ENCODE assay signal across 12 cellular contexts in genomic region chr18:77052297-77052645, GRCh38.
DNase-seq lines count a peak whose midpoint lies in the region; ATAC-seq and TF ChIP-seq lines count a peak whose summit lies in the region.
"Had no signal": no experiment of that assay in that cellular context is flagged by ENCODE, and none has a peak within 500 bp of the region (broad histone marks: within the 10 kb centered on the region; RNA-seq: fewer than 3 reads in every experiment).

No MANE protein-coding gene starts in this region.

- WGBS in suprapubic skin: 85% methylated on average over 7 of the region's 8 CpGs
- WGBS in hepatocyte (ENCODE audit: low lambda C conversion rate, missing lambda C conversion rate): 93% methylated on average over 8 of the region's 8 CpGs
- WGBS in thyroid gland, 2 donors: 83 to 93% methylated on average over 8 of the region's 8 CpGs

- H3K4me3 Mint-ChIP-seq in activated T-cell treated with anti-CD3 and anti-CD28 coated beads, Interleukin-2, amount 50 U/mL, for 24 hours: no peak overlapping the region
- H3K4me3 Mint-ChIP-seq in activated T-cell treated with anti-CD3 and anti-CD28 coated beads, Interleukin-2, amount 50 U/mL, for 4 hours: no peak overlapping the region
- peak overlapping the region in 8 of 10 donors; percentile 21 to 90 (median 54) for H3K4me3 Mint-ChIP-seq in naive thymus-derived CD4-positive, alpha-beta T cell
- H3K4me3 Mint-ChIP-seq: endodermal cell had no signal

- H3K9me3 ChIP-seq in naive thymus-derived CD4-positive, alpha-beta T cell (ENCODE audit: control insufficient read depth in 2 of 3, low read length in 3 of 3): no peaks in the 10 kb centered on the region
- H3K9me3 ChIP-seq in suprapubic skin: no peaks in the 10 kb centered on the region
- H3K9me3 ChIP-seq in hepatocyte (ENCODE audit: low read depth): no peaks in the 10 kb centered on the region
- H3K9me3 ChIP-seq in thyroid gland: no peaks in the 10 kb centered on the region
- H3K9me3 ChIP-seq: uterus had no signal

- H3K9me3 Mint-ChIP-seq in activated T-cell treated with anti-CD3 and anti-CD28 coated beads, Interleukin-2, amount 50 U/mL, for 24 hours: no peaks in the 10 kb centered on the region
- H3K9me3 Mint-ChIP-seq in activated T-cell treated with anti-CD3 and anti-CD28 coated beads, Interleukin-2, amount 50 U/mL, for 4 hours: no peaks in the 10 kb centered on the region
- H3K9me3 Mint-ChIP-seq in naive thymus-derived CD4-positive, alpha-beta T cell: no peaks in the 10 kb centered on the region
- H3K9me3 Mint-ChIP-seq: endodermal cell had no signal

- peaks cover 0 to 6% (median 0%) of the 10 kb centered on the region in 3 experiments for H3K36me3 ChIP-seq in naive thymus-derived CD4-positive, alpha-beta T cell (ENCODE audit: control insufficient read depth in 2 of 3, insufficient read depth in 3 of 3, low read length in 3 of 3)
- H3K36me3 ChIP-seq in suprapubic skin (peaks cover 2% of the 10 kb centered on the region), hepatocyte (replicated peaks; ENCODE audit: insufficient read depth, low read depth) (no peaks in the 10 kb centered on the region), thyroid gland (peaks cover 0 to under 1% of the 10 kb centered on the region in 2 donors)
- H3K36me3 ChIP-seq: uterus had no signal

- TF ChIP-seq EP300 in suprapubic skin (IDR thresholded peaks at IDR 0.05): no peak

- no peaks in the 10 kb centered on the region for H4K20me1 ChIP-seq in hepatocyte (ENCODE audit: insufficient read depth, poor library complexity, severe bottlenecking)

- POLR2A ChIA-PET in naive thymus-derived CD4-positive, alpha-beta T cell (lab: Charles Lee): interaction anchor here (0.9 kb wide), 1 partner anchor 95 kb away, joined by 3 read pairs; no protein-coding TSS in a partner anchor

- H3K27me3 ChIP-seq in naive thymus-derived CD4-positive, alpha-beta T cell (ENCODE audit: control insufficient read depth in 2 of 2, insufficient read depth in 2 of 2, low read length in 2 of 2): no peaks in the 10 kb centered on the region
- no peaks in the 10 kb centered on the region for H3K27me3 ChIP-seq in suprapubic skin
- no peaks in the 10 kb centered on the region for H3K27me3 ChIP-seq in hepatocyte
- no peaks in the 10 kb centered on the region for H3K27me3 ChIP-seq in thyroid gland
- H3K27me3 ChIP-seq: uterus had no signal

- no peak for ATAC-seq in activated T-cell treated with anti-CD3 and anti-CD28 coated beads, Interleukin-2, amount 50 U/mL, for 4 hours
- ATAC-seq in naive thymus-derived CD4-positive, alpha-beta T cell: no peak

- H3K4me2 ChIP-seq in hepatocyte: no peak overlapping the region

- no peaks in the 10 kb centered on the region for H3K27me3 Mint-ChIP-seq in activated T-cell treated with anti-CD3 and anti-CD28 coated beads, Interleukin-2, amount 50 U/mL, for 24 hours
- no peaks in the 10 kb centered on the region for H3K27me3 Mint-ChIP-seq in activated T-cell treated with anti-CD3 and anti-CD28 coated beads, Interleukin-2, amount 50 U/mL, for 4 hours (ENCODE audit: low read depth)
- no peaks in the 10 kb centered on the region for H3K27me3 Mint-ChIP-seq in naive thymus-derived CD4-positive, alpha-beta T cell

- intact Hi-C loops in naive thymus-derived CD4-positive, alpha-beta T cell (cut with micrococcal nuclease): no loop called here
- intact Hi-C loops in thyroid gland (cut with DNase I): no loop called here

- peaks cover 4% of the 10 kb centered on the region for H3K79me2 ChIP-seq in hepatocyte

- H3K4me1 Mint-ChIP-seq in activated T-cell treated with anti-CD3 and anti-CD28 coated beads, Interleukin-2, amount 50 U/mL, for 24 hours (ENCODE audit: low read depth): peaks cover 72% of the 10 kb centered on the region
- H3K4me1 Mint-ChIP-seq in activated T-cell treated with anti-CD3 and anti-CD28 coated beads, Interleukin-2, amount 50 U/mL, for 4 hours (ENCODE audit: low read depth): peaks cover 66% of the 10 kb centered on the region
- peaks cover 49 to 73% (median 70%) of the 10 kb centered on the region in 7 donors for H3K4me1 Mint-ChIP-seq in naive thymus-derived CD4-positive, alpha-beta T cell

- H3K4me3 ChIP-seq in naive thymus-derived CD4-positive, alpha-beta T cell (ENCODE audit: low read length): no peak overlapping the region
- H3K4me3 ChIP-seq in suprapubic skin (no peak overlapping the region), hepatocyte (no peak overlapping the region), thyroid gland (replicated peaks in 1 of 3) (no peak overlapping the region)
- H3K4me3 ChIP-seq: uterus had no signal

- H3K27ac Mint-ChIP-seq in activated T-cell treated with anti-CD3 and anti-CD28 coated beads, Interleukin-2, amount 50 U/mL, for 24 hours: peak overlapping the region; percentile 92
- H3K27ac Mint-ChIP-seq in naive thymus-derived CD4-positive, alpha-beta T cell: peak overlapping the region; percentile 93 to 100 (median 97)
- H3K27ac Mint-ChIP-seq: endodermal cell had no signal

- no peak for TF ChIP-seq POLR2A in suprapubic skin (IDR thresholded peaks at IDR 0.05)
- no peak for TF ChIP-seq POLR2A in thyroid gland (IDR thresholded peaks at IDR 0.05)

- TF ChIP-seq CTCF in suprapubic skin (IDR thresholded peaks at IDR 0.05) (no peak), hepatocyte (IDR thresholded peaks at IDR 0.05; ENCODE audit: poor library complexity) (no peak), thyroid gland (IDR thresholded peaks at IDR 0.05) (no peak)

- H2AFZ ChIP-seq in hepatocyte: no peak overlapping the region

- DNase-seq in activated T-cell treated with anti-CD3 and anti-CD28 coated beads, Interleukin-2, amount 50 U/mL, for 24 hours: no peak
- no peak for DNase-seq in activated T-cell treated with anti-CD3 and anti-CD28 coated beads, Interleukin-2, amount 50 U/mL, for 4 hours
- no peak for DNase-seq in naive thymus-derived CD4-positive, alpha-beta T cell
- DNase-seq in suprapubic skin (ENCODE audit: low spot score in 2 of 2): no peak
- DNase-seq in hepatocyte (ENCODE audit: low spot score): no peak
- no peak for DNase-seq in thyroid gland
- no peak for DNase-seq in RPMI8226
- DNase-seq: activated T-cell treated with anti-CD3 and anti-CD28 coated beads, Interleukin-2, amount 50 U/mL, for 1 hour; endodermal cell; NCI-H69; uterus had no signal

- CTCF ChIA-PET in naive thymus-derived CD4-positive, alpha-beta T cell (lab: Charles Lee): no interaction called here

- H3K36me3 Mint-ChIP-seq in activated T-cell treated with anti-CD3 and anti-CD28 coated beads, Interleukin-2, amount 50 U/mL, for 24 hours (ENCODE audit: low read depth): peaks cover 35% of the 10 kb centered on the region
- H3K36me3 Mint-ChIP-seq in activated T-cell treated with anti-CD3 and anti-CD28 coated beads, Interleukin-2, amount 50 U/mL, for 4 hours (ENCODE audit: insufficient read depth): peaks cover 16% of the 10 kb centered on the region
- peaks cover 7 to 15% (median 11%) of the 10 kb centered on the region in 5 donors for H3K36me3 Mint-ChIP-seq in naive thymus-derived CD4-positive, alpha-beta T cell

- H3K4me1 ChIP-seq in naive thymus-derived CD4-positive, alpha-beta T cell (ENCODE audit: control insufficient read depth in 2 of 2, insufficient read depth in 2 of 2, low read length in 2 of 2): peaks cover 51 to 60% of the 10 kb centered on the region in 2 donors
- peaks cover 48% of the 10 kb centered on the region for H3K4me1 ChIP-seq in suprapubic skin
- H3K4me1 ChIP-seq in hepatocyte (ENCODE audit: insufficient read depth): peaks cover 30% of the 10 kb centered on the region
- H3K4me1 ChIP-seq in thyroid gland: peaks cover 33 to 46% of the 10 kb centered on the region in 2 donors
- H3K4me1 ChIP-seq: uterus had no signal

- H3K27ac ChIP-seq in angular gyrus (ENCODE audit: low read depth, low read length): peak overlapping the region; percentile 96
- H3K27ac ChIP-seq in naive thymus-derived CD4-positive, alpha-beta T cell (ENCODE audit: low read depth, low read length): peak overlapping the region; percentile 83
- peak overlapping the region; percentile 44 for H3K27ac ChIP-seq in suprapubic skin
- no peak overlapping the region for H3K27ac ChIP-seq in hepatocyte
- H3K27ac ChIP-seq in thyroid gland: peak overlapping the region in 1 of 3 donors; percentile 36
- H3K27ac ChIP-seq: uterus had no signal

- no peaks in the 10 kb centered on the region for H3K9me2 ChIP-seq in hepatocyte (replicated peaks; ENCODE audit: insufficient read depth)

Comparison
In these comparisons a context has a peak if more than half of its experiments do, and no peak if none do; other contexts are left out.
1. H3K4me3 Mint-ChIP-seq: peak in naive thymus-derived CD4-positive, alpha-beta T cell (8 of 10); none in activated T-cell treated with anti-CD3 and anti-CD28 coated beads, Interleukin-2, amount 50 U/mL, for 24 hours (single experiment) and activated T-cell treated with anti-CD3 and anti-CD28 coated beads, Interleukin-2, amount 50 U/mL, for 4 hours (single experiment).